8 cellular contexts compared by ENCODE assay signal in genomic region chr5:43008369-43009158, GRCh38. TPM values are rescaled to one million over a fixed set of nuclear protein-coding genes. Genes with fewer than 3 reads are reported as not detected.
DNase-seq lines count a peak whose midpoint lies in the region; ATAC-seq and TF ChIP-seq lines count a peak whose summit lies in the region.

No MANE protein-coding gene starts in this region.

- peak; percentile 81 for ATAC-seq in RWPE2 (ENCODE audit: low read depth)

- peaks cover 12% of the 10 kb centered on the region for H3K4me1 ChIP-seq in RWPE2 (ENCODE audit: insufficient read depth, poor library complexity, severe bottlenecking)
- H3K4me1 ChIP-seq in neutrophil (ENCODE audit: control insufficient read depth in 1 of 2, insufficient read depth in 1 of 2, low read depth in 1 of 2, low read length in 1 of 2): peaks cover 36 to 38% of the 10 kb centered on the region in 2 experiments

- H3K36me3 ChIP-seq in MG63 (no peaks in the 10 kb centered on the region), RWPE2 (ENCODE audit: low read depth) (no peaks in the 10 kb centered on the region), neutrophil (no peaks in the 10 kb centered on the region)

- H3K27me3 ChIP-seq in MG63: no peaks in the 10 kb centered on the region
- H3K27me3 ChIP-seq in RWPE2 (ENCODE audit: insufficient read depth, poor library complexity, severe bottlenecking): no peaks in the 10 kb centered on the region
- no peaks in the 10 kb centered on the region for H3K27me3 ChIP-seq in neutrophil

- H3K27ac ChIP-seq in RWPE2 (ENCODE audit: poor library complexity, severe bottlenecking) (peak overlapping the region; percentile 88), neutrophil (peak overlapping the region; percentile 98)

- TF ChIP-seq CTCF in RWPE2 (IDR thresholded peaks at IDR 0.05; ENCODE audit: poor library complexity, severe bottlenecking) (peak; percentile 45), fibroblast of villous mesenchyme (IDR thresholded peaks at IDR 0.05; ENCODE audit: insufficient read depth, low read depth, low read length) (no peak), neutrophil (IDR thresholded peaks at IDR 0.05) (no peak)

- peak; percentile 94 for DNase-seq in Daoy (ENCODE audit: low read depth)
- peak; percentile 39 for DNase-seq in GOT3 (lab: John Stamatoyannopoulos, UW)
- DNase-seq in MG63: peak; percentile 94
- peak; percentile 88 for DNase-seq in RWPE2 (ENCODE audit: low spot score)
- DNase-seq in activated T-helper 9 cell treated with anti-CD3 and anti-CD28 coated beads, Interleukin-2, amount 50 U/mL, for 16 hours (ENCODE audit: low read depth): peak; percentile 81
- DNase-seq in fibroblast of villous mesenchyme (ENCODE audit: low read depth): peak; percentile 95
- DNase-seq in superior temporal gyrus (ENCODE audit: extremely low spot score): peak; percentile 81

- H3K4me3 ChIP-seq in MG63 (peak overlapping the region; percentile 53), RWPE2 (ENCODE audit: severe bottlenecking) (peak overlapping the region; percentile 35), fibroblast of villous mesenchyme (ENCODE audit: low read depth, low read length) (peak overlapping the region; percentile 63), neutrophil (ENCODE audit: low read depth in 1 of 2, low read length in 1 of 2) (peak overlapping the region; percentile 74 to 80)

- H3K9me3 ChIP-seq in MG63: no peaks in the 10 kb centered on the region
- H3K9me3 ChIP-seq in RWPE2 (ENCODE audit: severe bottlenecking): no peaks in the 10 kb centered on the region
- no peaks in the 10 kb centered on the region for H3K9me3 ChIP-seq in neutrophil

RNA-seq across cellular contexts. Expression of gene ANXA2R, which starts 31.6 kb away (rescaled TPM):
- 2.9 TPM in 2 replicates for total RNA-seq in Daoy (2014; rRNA removed; shearing (Covaris generic))
- 0.12 and 4.3 TPM in 2 replicates for total RNA-seq in MG63 (2014; rRNA removed; shearing (Covaris generic); ENCODE audit: low replicate concordance)
- total RNA-seq in fibroblast of villous mesenchyme: 2.9 and 3.9 TPM in 2 replicates

Comparison
In these comparisons a context has a peak if more than half of its experiments do, and no peak if none do; other contexts are left out.
1. Peak in every context shown above with its lines: DNase-seq, ATAC-seq, H3K4me3 ChIP-seq and H3K27ac ChIP-seq.
2. DNase-seq: peak in every context shown above with its lines; median percentile 95 in fibroblast of villous mesenchyme; 94 in Daoy; 94 in MG63; 88 in RWPE2; 81 in activated T-helper 9 cell treated with anti-CD3 and anti-CD28 coated beads, Interleukin-2, amount 50 U/mL, for 16 hours; 81 in superior temporal gyrus; 39 in GOT3.